In the genomic region with DNA sequence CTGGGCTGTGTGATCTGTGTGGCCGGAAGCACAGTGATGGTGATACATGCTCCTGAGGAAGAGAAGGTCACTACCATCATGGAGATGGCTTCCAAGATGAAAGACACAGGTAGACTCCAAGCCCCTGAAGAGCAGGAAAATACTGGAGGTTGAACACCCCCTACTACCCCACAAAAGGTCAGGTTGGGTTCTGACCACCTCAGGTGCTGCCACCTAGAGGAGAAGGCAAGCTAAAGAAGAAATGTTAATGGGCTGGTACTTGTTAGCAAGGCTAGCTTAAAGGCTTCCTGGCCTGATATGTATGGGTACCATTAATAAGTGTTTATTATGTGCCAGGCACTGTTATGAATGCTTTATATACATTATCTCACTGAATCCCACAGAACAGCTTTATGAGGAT, we compare ENCODE assay signal across 9 cellular contexts. TPM values are rescaled to one million over a fixed set of nuclear protein-coding genes. Genes with fewer than 3 reads are reported as not detected.
DNase-seq lines count a peak whose midpoint lies in the region; ATAC-seq, FAIRE-seq and TF ChIP-seq lines count a peak whose summit lies in the region.
"Had no signal": no experiment of that assay in that cellular context is flagged by ENCODE, and none has a peak within 500 bp of the region (broad histone marks: within the 10 kb centered on the region; RNA-seq: fewer than 3 reads in every experiment).

No MANE protein-coding gene starts in this region.

- peak in 2 of 3 experiments; percentile 5 to 11 for DNase-seq in NCI-H1417 (lab: John Stamatoyannopoulos, UW)
- DNase-seq in NCI-H1417 treated with DMSO at 0.1 percent for 48 hours (lab: John Stamatoyannopoulos, UW): no peak
- DNase-seq in HT1080 (ENCODE audit: low read depth): peak; percentile 14
- peak; percentile 32 for DNase-seq in activated CD8-positive, alpha-beta T cell treated with anti-CD3 and anti-CD28 coated beads, Interleukin-2, amount 10 ng/mL, durations not matched to agents 7 days and 5 days
- no peak for DNase-seq in kidney
- DNase-seq in NCI-H2081 treated with DMSO at 0.1 percent for 48 hours (lab: John Stamatoyannopoulos, UW): no peak
- DNase-seq in posterior cingulate gyrus: no peak

- H3K9me3 ChIP-seq in kidney (ENCODE audit: control insufficient read depth in 1 of 2, low read length in 2 of 2): no peaks in the 10 kb centered on the region
- H3K9me3 ChIP-seq: BLaER1 treated with 17β-estradiol and CSF1 and Interleukin-3, amounts not matched to agents 10 nM and 100 nM had no signal

- H3K27me3 Mint-ChIP-seq in activated CD8-positive, alpha-beta T cell treated with anti-CD3 and anti-CD28 coated beads, Interleukin-2, amount 10 ng/mL, durations not matched to agents 7 days and 5 days (ENCODE audit: low read depth): no peaks in the 10 kb centered on the region

- POLR2A ChIA-PET in activated CD8-positive, alpha-beta T cell treated with anti-CD3 and anti-CD28 coated beads, Interleukin-2, amount 10 ng/mL, durations not matched to agents 7 days and 5 days (lab: Charles Lee): no interaction called here

- H3K36me3 Mint-ChIP-seq in activated CD8-positive, alpha-beta T cell treated with anti-CD3 and anti-CD28 coated beads, Interleukin-2, amount 10 ng/mL, durations not matched to agents 7 days and 5 days (ENCODE audit: low read depth): peaks cover 18% of the 10 kb centered on the region

- no peak for ATAC-seq in activated CD8-positive, alpha-beta T cell treated with anti-CD3 and anti-CD28 coated beads, Interleukin-2, amount 10 ng/mL, durations not matched to agents 7 days and 5 days
- no peak for ATAC-seq in GM21786 (IDR thresholded peaks at IDR 0.05; ENCODE audit: unreplicated experiment)

- H3K9me3 Mint-ChIP-seq in activated CD8-positive, alpha-beta T cell treated with anti-CD3 and anti-CD28 coated beads, Interleukin-2, amount 10 ng/mL, durations not matched to agents 7 days and 5 days (ENCODE audit: insufficient read depth): no peaks in the 10 kb centered on the region

- no peak overlapping the region for H3K9ac ChIP-seq in kidney (ENCODE audit: low read length in 2 of 2)
- H3K9ac ChIP-seq: BLaER1 treated with 17β-estradiol and CSF1 and Interleukin-3, amounts not matched to agents 10 nM and 100 nM had no signal

- H3K4me1 ChIP-seq in kidney (ENCODE audit: control insufficient read depth in 1 of 2, insufficient read depth in 1 of 2, low read depth in 1 of 2, low read length in 2 of 2): no peaks in the 10 kb centered on the region

- H3K27ac ChIP-seq in kidney (ENCODE audit: low read depth in 2 of 2, low read length in 2 of 2): no peak overlapping the region
- H3K27ac ChIP-seq: BLaER1 treated with 17β-estradiol and CSF1 and Interleukin-3, amounts not matched to agents 10 nM and 100 nM had no signal

- intact Hi-C loops in kidney (cut with DNase I): no loop called here
- intact Hi-C loops in posterior cingulate gyrus (cut with DNase I): no loop called here

- CTCF ChIA-PET in activated CD8-positive, alpha-beta T cell treated with anti-CD3 and anti-CD28 coated beads, Interleukin-2, amount 10 ng/mL, durations not matched to agents 7 days and 5 days (lab: Charles Lee): interaction anchor here (0.7 to 7.3 kb wide), 24 partner anchors 9 to 272 kb away, joined by 3 to 34 read pairs (median 4); a partner anchor contains a TSS

- H3K36me3 ChIP-seq in kidney (ENCODE audit: control insufficient read depth in 1 of 2, insufficient read depth in 2 of 2, low read length in 2 of 2): no peaks in the 10 kb centered on the region
- H3K36me3 ChIP-seq: BLaER1 treated with 17β-estradiol and CSF1 and Interleukin-3, amounts not matched to agents 10 nM and 100 nM had no signal

- H3K27ac Mint-ChIP-seq in activated CD8-positive, alpha-beta T cell treated with anti-CD3 and anti-CD28 coated beads, Interleukin-2, amount 10 ng/mL, durations not matched to agents 7 days and 5 days: no peak overlapping the region

- no peak for FAIRE-seq in kidney (lab: Jason Lieb, UNC)

- H3K4me1 Mint-ChIP-seq in activated CD8-positive, alpha-beta T cell treated with anti-CD3 and anti-CD28 coated beads, Interleukin-2, amount 10 ng/mL, durations not matched to agents 7 days and 5 days (ENCODE audit: low read depth): no peaks in the 10 kb centered on the region

- no peak overlapping the region for H3K4me3 ChIP-seq in kidney (ENCODE audit: low read length in 2 of 2)
- H3K4me3 ChIP-seq: BLaER1 treated with 17β-estradiol and CSF1 and Interleukin-3, amounts not matched to agents 10 nM and 100 nM had no signal

- TF ChIP-seq CTCF in kidney (IDR thresholded peaks at IDR 0.05; ENCODE audit: borderline replicate concordance, extremely low read depth, insufficient read depth): peak; percentile 32

- no peak overlapping the region for H3K4me3 Mint-ChIP-seq in activated CD8-positive, alpha-beta T cell treated with anti-CD3 and anti-CD28 coated beads, Interleukin-2, amount 10 ng/mL, durations not matched to agents 7 days and 5 days

RNA-seq across cellular contexts. Expression of a gene that starts 11.7 kb away (rescaled TPM):
- not detected in 2 replicates for total RNA-seq in HT1080 (2014; rRNA removed; shearing (Covaris generic))
- 0.06 TPM in 1 of 2 replicates, not detected in the other for polyA plus RNA-seq in HT1080 (2015; cell fraction: cytosol; rRNA removed)
- polyA plus RNA-seq in HT1080 (2015; cell fraction: nucleus; rRNA removed): 0.07 TPM in 1 of 2 replicates, not detected in the other
- not detected for total RNA-seq in activated CD8-positive, alpha-beta T cell treated with anti-CD3 and anti-CD28 coated beads, Interleukin-2, amount 10 ng/mL, durations not matched to agents 7 days and 5 days
- not detected for total RNA-seq in kidney
- not detected for polyA plus RNA-seq in kidney (ENCODE audit: insufficient read depth, low read depth, low replicate concordance)

Comparison
In these comparisons a context has a peak if more than half of its experiments do, and no peak if none do; other contexts are left out.
1. DNase-seq: peak in NCI-H1417 (2 of 3), HT1080 (single experiment) and activated CD8-positive, alpha-beta T cell treated with anti-CD3 and anti-CD28 coated beads, Interleukin-2, amount 10 ng/mL, durations not matched to agents 7 days and 5 days (single experiment); none in NCI-H1417 treated with DMSO at 0.1 percent for 48 hours (single experiment), kidney (single experiment), NCI-H2081 treated with DMSO at 0.1 percent for 48 hours (single experiment) and posterior cingulate gyrus (0 of 10).